In the genomic region with DNA sequence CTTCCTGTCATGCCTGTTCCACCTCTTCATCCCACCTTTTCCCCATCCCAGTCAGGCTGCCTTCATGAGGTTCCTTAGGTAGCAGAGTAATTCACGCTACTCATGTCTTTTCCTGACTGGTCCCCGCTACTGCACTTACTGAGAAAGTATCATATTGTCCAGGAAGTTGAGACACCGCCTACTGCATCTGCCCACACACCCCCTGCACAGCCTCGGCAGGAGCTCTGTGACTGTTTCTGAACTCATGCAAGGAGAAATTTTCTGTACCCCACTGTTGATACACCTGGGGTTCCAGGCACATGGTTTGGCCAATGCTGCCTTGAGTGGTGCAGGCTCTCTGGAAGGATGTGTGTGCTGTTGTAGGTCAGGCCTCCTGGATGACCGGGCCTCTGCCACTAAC, we compare ENCODE assay signal across 14 cellular contexts. TPM values are rescaled to one million over a fixed set of nuclear protein-coding genes. Genes with fewer than 3 reads are reported as not detected.
DNase-seq lines count a peak whose midpoint lies in the region; ATAC-seq lines count a peak whose summit lies in the region.
"Had no signal": no experiment of that assay in that cellular context is flagged by ENCODE, and none has a peak within 500 bp of the region (broad histone marks: within the 10 kb centered on the region; RNA-seq: fewer than 3 reads in every experiment).

No MANE protein-coding gene starts in this region.

- peak overlapping the region; percentile 45 for H3K4me3 Mint-ChIP-seq in activated T-helper 1 cell treated with anti-CD3 and anti-CD28 coated beads, Interleukin-12 subunit alpha, Interleukin-12 subunit beta, Interleukin-2, Interleukin-4 antibody, amounts not matched to agents 30 ng/mL and 10 ng/mL and 1 ng/mL, durations not matched to agents 14 hours and 24 hours and 36 hours
- peak overlapping the region; percentile 70 to 84 (median 78) for H3K4me3 Mint-ChIP-seq in naive thymus-derived CD4-positive, alpha-beta T cell

- peak; percentile 64 for ATAC-seq in naive thymus-derived CD4-positive, alpha-beta T cell
- no peak for ATAC-seq in GM18867 (IDR thresholded peaks at IDR 0.05; ENCODE audit: unreplicated experiment)

- intact Hi-C loops in activated T-helper 1 cell treated with anti-CD3 and anti-CD28 coated beads, Interleukin-12 subunit alpha, Interleukin-12 subunit beta, Interleukin-2, Interleukin-4 antibody, amounts not matched to agents 30 ng/mL and 10 ng/mL and 1 ng/mL, durations not matched to agents 14 hours and 24 hours and 36 hours (cut with micrococcal nuclease): no loop called here
- intact Hi-C loops in naive thymus-derived CD4-positive, alpha-beta T cell (cut with micrococcal nuclease): loop anchor here in 1 of 2 donors (2.0 to 10.0 kb wide), 2 partner anchors 325 to 1275 kb away; partner anchors contain the start of gene COL25A1

- H3K27ac ChIP-seq in naive thymus-derived CD4-positive, alpha-beta T cell (ENCODE audit: low read depth, low read length): peak overlapping the region; percentile 61
- peak overlapping the region; percentile 85 for H3K27ac ChIP-seq in thymus (ENCODE audit: low read depth)
- H3K27ac ChIP-seq: right atrium auricular region had no signal

- peaks cover 48% of the 10 kb centered on the region for H3K36me3 Mint-ChIP-seq in activated T-helper 1 cell treated with anti-CD3 and anti-CD28 coated beads, Interleukin-12 subunit alpha, Interleukin-12 subunit beta, Interleukin-2, Interleukin-4 antibody, amounts not matched to agents 30 ng/mL and 10 ng/mL and 1 ng/mL, durations not matched to agents 14 hours and 24 hours and 36 hours (ENCODE audit: low read depth)
- H3K36me3 Mint-ChIP-seq in naive thymus-derived CD4-positive, alpha-beta T cell: peaks cover under 1 to 30% (median 5%) of the 10 kb centered on the region in 5 donors

- H3K27me3 Mint-ChIP-seq in activated T-helper 1 cell treated with anti-CD3 and anti-CD28 coated beads, Interleukin-12 subunit alpha, Interleukin-12 subunit beta, Interleukin-2, Interleukin-4 antibody, amounts not matched to agents 30 ng/mL and 10 ng/mL and 1 ng/mL, durations not matched to agents 14 hours and 24 hours and 36 hours (ENCODE audit: insufficient read depth): no peaks in the 10 kb centered on the region
- no peaks in the 10 kb centered on the region for H3K27me3 Mint-ChIP-seq in naive thymus-derived CD4-positive, alpha-beta T cell

- POLR2A ChIA-PET in naive thymus-derived CD4-positive, alpha-beta T cell (lab: Charles Lee): interaction anchor here (0.6 to 10.4 kb wide), 21 partner anchors 11 to 541 kb away, joined by 3 to 120 read pairs (median 4); partner anchors contain the start of gene LEF1

- H3K27ac Mint-ChIP-seq in activated T-helper 1 cell treated with anti-CD3 and anti-CD28 coated beads, Interleukin-12 subunit alpha, Interleukin-12 subunit beta, Interleukin-2, Interleukin-4 antibody, amounts not matched to agents 30 ng/mL and 10 ng/mL and 1 ng/mL, durations not matched to agents 14 hours and 24 hours and 36 hours: peak overlapping the region; percentile 76
- peak overlapping the region; percentile 86 to 96 (median 94) for H3K27ac Mint-ChIP-seq in naive thymus-derived CD4-positive, alpha-beta T cell

- peaks cover 5% of the 10 kb centered on the region for H3K9me3 Mint-ChIP-seq in activated T-helper 1 cell treated with anti-CD3 and anti-CD28 coated beads, Interleukin-12 subunit alpha, Interleukin-12 subunit beta, Interleukin-2, Interleukin-4 antibody, amounts not matched to agents 30 ng/mL and 10 ng/mL and 1 ng/mL, durations not matched to agents 14 hours and 24 hours and 36 hours
- H3K9me3 Mint-ChIP-seq in naive thymus-derived CD4-positive, alpha-beta T cell: peaks cover 0 to 3% (median 0%) of the 10 kb centered on the region in 11 donors

- H3K9me3 ChIP-seq in naive thymus-derived CD4-positive, alpha-beta T cell (ENCODE audit: control insufficient read depth in 2 of 3, low read length in 3 of 3): no peaks in the 10 kb centered on the region
- H3K9me3 ChIP-seq in thymus (ENCODE audit: control insufficient read depth): no peaks in the 10 kb centered on the region
- H3K9me3 ChIP-seq: right atrium auricular region had no signal

- peaks cover 58% of the 10 kb centered on the region for H3K4me1 Mint-ChIP-seq in activated T-helper 1 cell treated with anti-CD3 and anti-CD28 coated beads, Interleukin-12 subunit alpha, Interleukin-12 subunit beta, Interleukin-2, Interleukin-4 antibody, amounts not matched to agents 30 ng/mL and 10 ng/mL and 1 ng/mL, durations not matched to agents 14 hours and 24 hours and 36 hours (ENCODE audit: low read depth)
- peaks cover 23 to 67% (median 56%) of the 10 kb centered on the region in 7 donors for H3K4me1 Mint-ChIP-seq in naive thymus-derived CD4-positive, alpha-beta T cell

- no peak overlapping the region for H3K4me3 ChIP-seq in naive thymus-derived CD4-positive, alpha-beta T cell (ENCODE audit: low read length)
- H3K4me3 ChIP-seq in thymus (ENCODE audit: low read length): no peak overlapping the region
- H3K4me3 ChIP-seq: right atrium auricular region had no signal

- CTCF ChIA-PET in naive thymus-derived CD4-positive, alpha-beta T cell (lab: Charles Lee): interaction anchor here (0.8 to 4.1 kb wide), 24 partner anchors 9 to 1798 kb away, joined by 3 to 32 read pairs (median 10); partner anchors contain the start of gene LEF1

- peaks cover 0 to 12% (median 0%) of the 10 kb centered on the region in 3 experiments for H3K36me3 ChIP-seq in naive thymus-derived CD4-positive, alpha-beta T cell (ENCODE audit: control insufficient read depth in 2 of 3, insufficient read depth in 3 of 3, low read length in 3 of 3)
- peaks cover 16% of the 10 kb centered on the region for H3K36me3 ChIP-seq in thymus (ENCODE audit: control insufficient read depth, insufficient read depth)

- no peaks in the 10 kb centered on the region for H3K27me3 ChIP-seq in naive thymus-derived CD4-positive, alpha-beta T cell (ENCODE audit: control insufficient read depth in 2 of 2, insufficient read depth in 2 of 2, low read length in 2 of 2)
- H3K27me3 ChIP-seq in thymus (ENCODE audit: control insufficient read depth, insufficient read depth): no peaks in the 10 kb centered on the region
- H3K27me3 ChIP-seq: right atrium auricular region had no signal

- H3K4me1 ChIP-seq in naive thymus-derived CD4-positive, alpha-beta T cell (ENCODE audit: control insufficient read depth in 2 of 2, insufficient read depth in 2 of 2, low read length in 2 of 2): peaks cover 9 to 43% of the 10 kb centered on the region in 2 donors
- peaks cover 45% of the 10 kb centered on the region for H3K4me1 ChIP-seq in thymus (ENCODE audit: control insufficient read depth, insufficient read depth, low read length)
- H3K4me1 ChIP-seq: right atrium auricular region had no signal

- 28% methylated on average over 5 of the region's 5 CpGs for WGBS in thymus

- DNase-seq in stimulated activated CD4-positive, alpha-beta T cell treated with anti-CD3 and anti-CD28 coated beads, Interleukin-12 subunit alpha, Interleukin-12 subunit beta, amount 100 ng/mL, for 4 hours: peak; percentile 58
- DNase-seq in stimulated activated CD4-positive, alpha-beta T cell treated with anti-CD3 and anti-CD28 coated beads, Interleukin-2, amount 100 ng/mL, for 48 hours: no peak
- peak; percentile 38 for DNase-seq in activated T-helper 1 cell treated with anti-CD3 and anti-CD28 coated beads, Interleukin-12 subunit alpha, Interleukin-12 subunit beta, Interleukin-2, Interleukin-4 antibody, amounts not matched to agents 30 ng/mL and 10 ng/mL and 1 ng/mL, durations not matched to agents 14 hours and 24 hours and 36 hours (ENCODE audit: low spot score)
- peak in 7 of 9 donors; percentile 34 to 60 (median 50) for DNase-seq in naive thymus-derived CD4-positive, alpha-beta T cell
- DNase-seq in putamen (ENCODE audit: low spot score) (no peak), iPS-NIHi11 (ENCODE audit: low spot score) (no peak)
- DNase-seq: activated gamma-delta T cell, DND-41, KBM-7, kidney glomerular epithelial cell, NCI-H2081 had no signal

RNA-seq across cellular contexts. Expression of gene HADH, which starts 39.6 kb away (rescaled TPM):
- total RNA-seq in activated T-helper 1 cell treated with anti-CD3 and anti-CD28 coated beads, Interleukin-12 subunit alpha, Interleukin-12 subunit beta, Interleukin-2, Interleukin-4 antibody, amounts not matched to agents 30 ng/mL and 10 ng/mL and 1 ng/mL, durations not matched to agents 14 hours and 24 hours and 36 hours: 33.9 and 36.8 TPM in 2 replicates
- total RNA-seq in naive thymus-derived CD4-positive, alpha-beta T cell: 10 to 100 TPM; 16.5 to 38.8 (median 29.7) TPM
- 10 to 100 TPM; 43.0 to 45.1 TPM for polyA plus RNA-seq in naive thymus-derived CD4-positive, alpha-beta T cell
- polyA plus RNA-seq in thymus: 41.2 TPM

Comparison
In these comparisons a context has a peak if more than half of its experiments do, and no peak if none do; other contexts are left out.
1. DNase-seq: peak in stimulated activated CD4-positive, alpha-beta T cell treated with anti-CD3 and anti-CD28 coated beads, Interleukin-12 subunit alpha, Interleukin-12 subunit beta, amount 100 ng/mL, for 4 hours (single experiment), activated T-helper 1 cell treated with anti-CD3 and anti-CD28 coated beads, Interleukin-12 subunit alpha, Interleukin-12 subunit beta, Interleukin-2, Interleukin-4 antibody, amounts not matched to agents 30 ng/mL and 10 ng/mL and 1 ng/mL, durations not matched to agents 14 hours and 24 hours and 36 hours (single experiment) and naive thymus-derived CD4-positive, alpha-beta T cell (7 of 9); none in stimulated activated CD4-positive, alpha-beta T cell treated with anti-CD3 and anti-CD28 coated beads, Interleukin-2, amount 100 ng/mL, for 48 hours (0 of 2), putamen (single experiment) and iPS-NIHi11 (single experiment).